Comparison of ENCODE assay signal across 8 cellular contexts in the genomic region with DNA sequence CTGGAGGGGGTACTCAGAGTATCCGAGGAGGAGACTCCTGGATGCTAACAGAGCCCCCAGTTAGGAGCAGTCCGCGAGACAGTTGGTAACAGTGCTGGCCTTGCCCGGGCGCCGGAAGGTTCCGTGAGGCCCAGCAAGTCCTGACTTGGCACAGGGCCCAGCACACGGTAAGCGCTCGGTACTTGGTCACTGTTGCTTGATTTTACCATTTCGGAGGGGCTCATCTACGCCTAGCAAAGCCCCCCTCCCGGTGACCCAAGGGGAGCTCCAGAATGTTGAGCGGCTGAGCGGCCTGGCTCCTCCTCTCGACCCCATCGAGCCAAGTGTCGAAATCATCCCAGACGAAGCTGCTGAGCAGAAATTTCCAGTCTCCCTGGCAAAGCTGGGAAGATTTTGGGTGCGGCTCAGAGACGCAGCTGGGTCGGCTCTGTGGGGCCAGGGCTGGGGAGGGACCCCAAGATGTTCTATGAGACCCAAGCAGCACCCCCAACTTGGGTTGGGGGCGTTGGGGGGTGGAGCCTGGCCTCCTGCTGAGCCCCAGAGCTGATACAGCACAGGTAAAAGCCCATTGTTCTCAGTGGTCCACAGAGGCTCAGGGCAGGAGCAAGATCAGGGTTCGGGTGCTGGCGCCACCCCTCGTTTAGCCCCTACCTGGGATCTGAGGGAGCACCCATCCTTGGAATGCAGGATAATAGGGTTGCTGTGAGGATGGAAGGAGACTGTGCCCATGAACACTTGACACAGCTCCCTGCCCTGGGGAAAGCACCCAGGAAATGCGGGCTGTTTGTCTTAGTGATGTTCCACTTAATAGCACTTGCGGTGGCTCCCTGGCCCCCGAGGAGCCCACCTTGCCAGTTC.
DNase-seq lines count a peak whose midpoint lies in the region; ATAC-seq, FAIRE-seq and TF ChIP-seq lines count a peak whose summit lies in the region.

No MANE protein-coding gene starts in this region.

- TF ChIP-seq CTCF in Panc1 (IDR thresholded peaks at IDR 0.05): no peak
- no peak for TF ChIP-seq CTCF in kidney epithelial cell (IDR thresholded peaks at IDR 0.05; ENCODE audit: insufficient read depth, low read length, poor library complexity, severe bottlenecking)

- ATAC-seq in Panc1: peak; percentile 5; the same call in 1 of the 2 replicates
- ATAC-seq in central memory CD8-positive, alpha-beta T cell (replicated peaks; ENCODE audit: extremely low read depth, poor library complexity, severe bottlenecking): no peak
- ATAC-seq in GM18502 (IDR thresholded peaks at IDR 0.05; ENCODE audit: poor library complexity, unreplicated experiment): no peak

- H3K4me3 ChIP-seq in Panc1 (ENCODE audit: low read depth in 2 of 2, low read length in 2 of 2) (peak overlapping the region; percentile 4 to 11; a peak in 1 of 4 replicates), kidney epithelial cell (ENCODE audit: low read depth, low read length) (peak overlapping the region; percentile 13), small intestine (ENCODE audit: low read depth in 1 of 2, low read length in 2 of 2) (peak overlapping the region in 1 of 2 donors; percentile 61)

- 6 to 23% (median 18%) methylated on average over 29 of the region's 29 CpGs for WGBS in small intestine, 3 donors

- H3K9me3 Mint-ChIP-seq in central memory CD8-positive, alpha-beta T cell: no peaks in the 10 kb centered on the region

- peak overlapping the region; percentile 58 for H3K4me3 Mint-ChIP-seq in central memory CD8-positive, alpha-beta T cell

- no peak for FAIRE-seq in small intestine (lab: Jason Lieb, UNC)

- in situ Hi-C loops in Panc1 (cut with HindIII; ENCODE audit: low pct_unique_long_range_greater_than_20kb, low sequenced_read_pairs): no loop called here

- no TSS peak for BruUV-seq in Panc1 (replicated peaks; lab: Mats Ljungman, UMichigan)

- DNase-seq in activated CD8-positive, alpha-beta memory T cell treated with anti-CD3 and anti-CD28 coated beads for 24 hours: peak; percentile 69
- DNase-seq in activated CD8-positive, alpha-beta memory T cell treated with anti-CD3 and anti-CD28 coated beads, Interleukin-2, amount 50 U/mL, for 4 hours: no peak
- DNase-seq in Panc1 (ENCODE audit: low read depth, low spot score): no peak
- DNase-seq in central memory CD8-positive, alpha-beta T cell (ENCODE audit: low spot score in 2 of 2): no peak
- DNase-seq in kidney epithelial cell (ENCODE audit: low read depth): no peak
- peak; percentile 66 for DNase-seq in small intestine
- no peak for DNase-seq in islet precursor cell

- H3K36me3 Mint-ChIP-seq in central memory CD8-positive, alpha-beta T cell (ENCODE audit: insufficient read depth): peaks cover 13% of the 10 kb centered on the region

- CTCF ChIA-PET in Panc1 (lab: Charles Lee): no interaction called here

- H3K27me3 ChIP-seq in Panc1 (ENCODE audit: control insufficient read depth, insufficient read depth, low read length) (no peaks in the 10 kb centered on the region), kidney epithelial cell (ENCODE audit: control insufficient read depth, insufficient read depth, low read length) (no peaks in the 10 kb centered on the region), small intestine (ENCODE audit: control insufficient read depth in 2 of 2, insufficient read depth in 2 of 2, low read length in 2 of 2) (no peaks in the 10 kb centered on the region)

- intact Hi-C loops in Panc1 (cut with micrococcal nuclease; ENCODE audit: unreplicated experiment): loop anchor here (10.0 kb wide), 1 partner anchor 69 kb away; no protein-coding TSS in a partner anchor

- POLR2A ChIA-PET in Panc1 (lab: Charles Lee): no interaction called here

- H3K36me3 ChIP-seq in Panc1 (ENCODE audit: control insufficient read depth, insufficient read depth, low read length) (no peaks in the 10 kb centered on the region), kidney epithelial cell (ENCODE audit: control insufficient read depth, insufficient read depth, low read length) (no peaks in the 10 kb centered on the region), small intestine (ENCODE audit: control insufficient read depth in 2 of 2, insufficient read depth in 2 of 2, low read length in 2 of 2) (no peaks in the 10 kb centered on the region)

- no peaks in the 10 kb centered on the region for H3K9me3 ChIP-seq in Panc1 (ENCODE audit: control insufficient read depth, insufficient read depth, low read depth, low read length)
- no peaks in the 10 kb centered on the region for H3K9me3 ChIP-seq in small intestine (ENCODE audit: control insufficient read depth, low read depth)

- H3K27ac ChIP-seq in Panc1 (ENCODE audit: low read length): peak overlapping the region; percentile 98
- H3K27ac ChIP-seq in small intestine (ENCODE audit: low read depth in 1 of 2, low read length in 1 of 2): peak overlapping the region; percentile 91 to 99

- peaks cover 82% of the 10 kb centered on the region for H3K4me1 ChIP-seq in Panc1 (ENCODE audit: control insufficient read depth, insufficient read depth, low read length)
- peaks cover 0 to 3% of the 10 kb centered on the region in 2 donors for H3K4me1 ChIP-seq in small intestine (ENCODE audit: control insufficient read depth in 2 of 2, insufficient read depth in 1 of 2, low read depth in 1 of 2, low read length in 1 of 2)

- H3K27ac Mint-ChIP-seq in central memory CD8-positive, alpha-beta T cell (ENCODE audit: low read depth): peak overlapping the region; percentile 76

- peaks cover 17% of the 10 kb centered on the region for H3K4me1 Mint-ChIP-seq in central memory CD8-positive, alpha-beta T cell

- no peaks in the 10 kb centered on the region for H3K27me3 Mint-ChIP-seq in central memory CD8-positive, alpha-beta T cell

Comparison
In these comparisons a context has a peak if more than half of its experiments do, and no peak if none do; other contexts are left out.
1. DNase-seq: peak in activated CD8-positive, alpha-beta memory T cell treated with anti-CD3 and anti-CD28 coated beads for 24 hours (single experiment) and small intestine (single experiment); none in activated CD8-positive, alpha-beta memory T cell treated with anti-CD3 and anti-CD28 coated beads, Interleukin-2, amount 50 U/mL, for 4 hours (single experiment), Panc1 (single experiment), central memory CD8-positive, alpha-beta T cell (0 of 2), kidney epithelial cell (single experiment) and islet precursor cell (single experiment).